Comparison of ENCODE assay signal across 17 cellular contexts in genomic region chr7:131381069-131381838, GRCh38. TPM values are rescaled to one million over a fixed set of nuclear protein-coding genes. Genes with fewer than 3 reads are reported as not detected.
DNase-seq lines count a peak whose midpoint lies in the region; ATAC-seq, FAIRE-seq and TF ChIP-seq lines count a peak whose summit lies in the region.
"Had no signal": no experiment of that assay in that cellular context is flagged by ENCODE, and none has a peak within 500 bp of the region (broad histone marks: within the 10 kb centered on the region; RNA-seq: fewer than 3 reads in every experiment).

No MANE protein-coding gene starts in this region.

- H3K79me2 ChIP-seq in astrocyte (ENCODE audit: insufficient read depth, low read length) (peaks cover 42% of the 10 kb centered on the region), neural progenitor cell (ENCODE audit: low read depth) (peaks cover 57% of the 10 kb centered on the region)

- no peak for ATAC-seq in HG03442 (IDR thresholded peaks at IDR 0.05; ENCODE audit: unreplicated experiment)
- ATAC-seq: GM23338; left lung; naive thymus-derived CD4-positive, alpha-beta T cell; Panc1 had no signal

- no peak overlapping the region for H3K4me3 Mint-ChIP-seq in astrocyte (ENCODE audit: unreplicated experiment)
- H3K4me3 Mint-ChIP-seq in neural progenitor cell: no peak overlapping the region
- H3K4me3 Mint-ChIP-seq: GM23338 had no signal

- H3K27me3 Mint-ChIP-seq in astrocyte (ENCODE audit: low read depth, unreplicated experiment) (no peaks in the 10 kb centered on the region), neural progenitor cell (ENCODE audit: insufficient read depth, low read depth) (no peaks in the 10 kb centered on the region)
- H3K27me3 Mint-ChIP-seq: naive thymus-derived CD4-positive, alpha-beta T cell had no signal

- POLR2A ChIA-PET in HEK293 (lab: Yijun Ruan, JAX): no interaction called here

- H3K4me2 ChIP-seq in astrocyte (ENCODE audit: low read length): no peak overlapping the region
- no peak overlapping the region for H3K4me2 ChIP-seq in neural progenitor cell
- H3K4me2 ChIP-seq: GM23338, hepatocyte, KMS-11 had no signal

- no peak for TF ChIP-seq CTCF in HEK293 (tag by site-specific recombination; IDR thresholded peaks at IDR 0.05)
- TF ChIP-seq CTCF in astrocyte (IDR thresholded peaks at IDR 0.05; ENCODE audit: insufficient read depth, low read depth, low read length): no peak
- TF ChIP-seq CTCF in neural progenitor cell (IDR thresholded peaks at IDR 0.05): no peak

- H3F3A ChIP-seq in neural progenitor cell (ENCODE audit: low read depth): no peaks in the 10 kb centered on the region

- H3K36me3 Mint-ChIP-seq in astrocyte (ENCODE audit: low read depth, unreplicated experiment) (peaks cover 5% of the 10 kb centered on the region), neural progenitor cell (peaks cover 26% of the 10 kb centered on the region)

- no peak for FAIRE-seq in astrocyte (lab: Jason Lieb, UNC)

- H3K4me1 Mint-ChIP-seq in astrocyte (ENCODE audit: low read depth, unreplicated experiment): peaks cover 37% of the 10 kb centered on the region
- no peaks in the 10 kb centered on the region for H3K4me1 Mint-ChIP-seq in neural progenitor cell

- H2AFZ ChIP-seq in astrocyte (ENCODE audit: low read depth, low read length): no peak overlapping the region
- H2AFZ ChIP-seq in neural progenitor cell (replicated peaks): no peak overlapping the region
- H2AFZ ChIP-seq: GM23338, hepatocyte had no signal

- H3K4me1 ChIP-seq in HEK293 (ENCODE audit: control insufficient read depth, insufficient read depth, low read length): no peaks in the 10 kb centered on the region
- H3K4me1 ChIP-seq in astrocyte (ENCODE audit: insufficient read depth, low read length): no peaks in the 10 kb centered on the region
- no peaks in the 10 kb centered on the region for H3K4me1 ChIP-seq in neural progenitor cell

- H3K9ac ChIP-seq in astrocyte (ENCODE audit: low read length) (no peak overlapping the region), neural progenitor cell (no peak overlapping the region)
- H3K9ac ChIP-seq: KMS-11 had no signal

- no peak overlapping the region for H3K4me3 ChIP-seq in HEK293 (ENCODE audit: low read depth, low read length)
- no peak overlapping the region for H3K4me3 ChIP-seq in astrocyte (ENCODE audit: insufficient read depth, low read depth, low read length)
- no peak overlapping the region for H3K4me3 ChIP-seq in neural progenitor cell
- H3K4me3 ChIP-seq: GM23338, hepatocyte, left lung had no signal

- CTCF ChIA-PET in HEK293 (lab: Yijun Ruan, JAX): interaction anchor here (0.6 kb wide), 1 partner anchor 45 kb away, joined by 3 read pairs; no protein-coding TSS in a partner anchor

- peak overlapping the region; percentile 90 for H3K27ac Mint-ChIP-seq in astrocyte (ENCODE audit: unreplicated experiment)
- H3K27ac Mint-ChIP-seq in neural progenitor cell: no peak overlapping the region
- H3K27ac Mint-ChIP-seq: GM23338 had no signal

- H3K9me3 ChIP-seq in HEK293 (ENCODE audit: control insufficient read depth, insufficient read depth, low read depth, low read length): no peaks in the 10 kb centered on the region
- no peaks in the 10 kb centered on the region for H3K9me3 ChIP-seq in astrocyte (ENCODE audit: insufficient read depth, low read depth, low read length)
- no peaks in the 10 kb centered on the region for H3K9me3 ChIP-seq in neural progenitor cell (ENCODE audit: low read depth)
- H3K9me3 ChIP-seq: left lung had no signal

- H3K27me3 ChIP-seq in astrocyte (ENCODE audit: insufficient read depth, low read length): no peaks in the 10 kb centered on the region
- H3K27me3 ChIP-seq in neural progenitor cell: no peaks in the 10 kb centered on the region
- H3K27me3 ChIP-seq: hepatocyte, left lung had no signal

- H4K20me1 ChIP-seq in astrocyte (ENCODE audit: insufficient read depth, low read length) (peaks cover 51% of the 10 kb centered on the region), neural progenitor cell (ENCODE audit: low read depth) (peaks cover 12% of the 10 kb centered on the region)

- DNase-seq in AG20443 (ENCODE audit: low spot score) (peak; percentile 31), astrocyte (ENCODE audit: low read depth) (peak; percentile 64), kidney tubule cell (ENCODE audit: low spot score) (peak; percentile 46), HUDEP-2 (lab: John Stamatoyannopoulos, UW; ENCODE audit: unreplicated experiment in 76 of 76) (no peak), neural progenitor cell (ENCODE audit: low spot score) (no peak), activated gamma-delta T cell (lab: John Stamatoyannopoulos, UW) (no peak)
- DNase-seq: activated gamma-delta T cell treated with Interleukin-2 at 50 U/mL for 16 hours; left lung; naive thymus-derived CD4-positive, alpha-beta T cell; NCI-H1694; NCI-H524 treated with DMSO at 0.1 percent for 48 hours had no signal

- H3K9me3 Mint-ChIP-seq in astrocyte (ENCODE audit: unreplicated experiment) (no peaks in the 10 kb centered on the region), neural progenitor cell (no peaks in the 10 kb centered on the region)
- H3K9me3 Mint-ChIP-seq: GM23338; naive thymus-derived CD4-positive, alpha-beta T cell had no signal

- no peak overlapping the region for H3K27ac ChIP-seq in HEK293 (ENCODE audit: extremely low read depth, low read depth, low read length)
- peak overlapping the region; percentile 27 for H3K27ac ChIP-seq in astrocyte (ENCODE audit: low read depth, low read length)
- H3K27ac ChIP-seq in neural progenitor cell: no peak overlapping the region
- H3K27ac ChIP-seq: hepatocyte, KMS-11, left lung had no signal

- H3K36me3 ChIP-seq in HEK293 (ENCODE audit: control insufficient read depth in 2 of 2, insufficient read depth in 1 of 2, low read length in 2 of 2) (no peaks in the 10 kb centered on the region; a peak in 1 of 3 replicates), astrocyte (ENCODE audit: insufficient read depth, low read length) (no peaks in the 10 kb centered on the region), neural progenitor cell (no peaks in the 10 kb centered on the region)
- H3K36me3 ChIP-seq: left lung had no signal

TF ChIP-seq in HEK293, 187 proteins besides CTCF, POLR2A, EP300 and RAD21:
- peak; percentile 28; the same call in 1 of the 2 replicates for TF ChIP-seq OSR2 (tag by site-specific recombination; IDR thresholded peaks at IDR 0.05)
- 0 out of 2 replicates have a peak, but pooled peaks have one; percentile 6 for TF ChIP-seq ZNF184 (tag by site-specific recombination; IDR thresholded peaks at IDR 0.05)
- TF ChIP-seq, protein P1, sequence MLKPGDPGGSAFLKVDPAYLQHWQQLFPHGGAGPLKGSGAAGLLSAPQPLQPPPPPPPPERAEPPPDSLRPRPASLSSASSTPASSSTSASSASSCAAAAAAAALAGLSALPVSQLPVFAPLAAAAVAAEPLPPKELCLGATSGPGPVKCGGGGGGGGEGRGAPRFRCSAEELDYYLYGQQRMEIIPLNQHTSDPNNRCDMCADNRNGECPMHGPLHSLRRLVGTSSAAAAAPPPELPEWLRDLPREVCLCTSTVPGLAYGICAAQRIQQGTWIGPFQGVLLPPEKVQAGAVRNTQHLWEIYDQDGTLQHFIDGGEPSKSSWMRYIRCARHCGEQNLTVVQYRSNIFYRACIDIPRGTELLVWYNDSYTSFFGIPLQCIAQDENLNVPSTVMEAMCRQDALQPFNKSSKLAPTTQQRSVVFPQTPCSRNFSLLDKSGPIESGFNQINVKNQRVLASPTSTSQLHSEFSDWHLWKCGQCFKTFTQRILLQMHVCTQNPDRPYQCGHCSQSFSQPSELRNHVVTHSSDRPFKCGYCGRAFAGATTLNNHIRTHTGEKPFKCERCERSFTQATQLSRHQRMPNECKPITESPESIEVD (tag by site-specific recombination; IDR thresholded peaks at IDR 0.05): peak; percentile 59; the same call in 1 of the 2 replicates
- peak; percentile 73 for TF ChIP-seq SP7 (tag by site-specific recombination; IDR thresholded peaks at IDR 0.05)
- TF ChIP-seq, protein P2, sequence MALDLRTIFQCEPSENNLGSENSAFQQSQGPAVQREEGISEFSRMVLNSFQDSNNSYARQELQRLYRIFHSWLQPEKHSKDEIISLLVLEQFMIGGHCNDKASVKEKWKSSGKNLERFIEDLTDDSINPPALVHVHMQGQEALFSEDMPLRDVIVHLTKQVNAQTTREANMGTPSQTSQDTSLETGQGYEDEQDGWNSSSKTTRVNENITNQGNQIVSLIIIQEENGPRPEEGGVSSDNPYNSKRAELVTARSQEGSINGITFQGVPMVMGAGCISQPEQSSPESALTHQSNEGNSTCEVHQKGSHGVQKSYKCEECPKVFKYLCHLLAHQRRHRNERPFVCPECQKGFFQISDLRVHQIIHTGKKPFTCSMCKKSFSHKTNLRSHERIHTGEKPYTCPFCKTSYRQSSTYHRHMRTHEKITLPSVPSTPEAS (tag by site-specific recombination; IDR thresholded peaks at IDR 0.05): no peak
- TF ChIP-seq ZNF239 (tag by site-specific recombination; IDR thresholded peaks at IDR 0.05): no peak
- no peak for TF ChIP-seq ELK4 (IDR thresholded peaks at IDR 0.05; ENCODE audit: borderline replicate concordance, low read depth, low read length)
- TF ChIP-seq ZNF549 (tag by site-specific recombination; IDR thresholded peaks at IDR 0.05): no peak
- 0 out of 2 replicates have a peak, but pooled peaks have one; percentile 20 for TF ChIP-seq ZEB2 (tag by site-specific recombination; IDR thresholded peaks at IDR 0.05)
- TF ChIP-seq FEZF1 (tag by site-specific recombination; IDR thresholded peaks at IDR 0.05): no peak

RNA-seq across cellular contexts. Expression of gene MKLN1, which starts 53.6 kb away (rescaled TPM):
- total RNA-seq in astrocyte (48.0 and 50.3 TPM in 2 replicates), neural progenitor cell (ENCODE audit: low replicate concordance) (40.7 and 60.9 TPM in 2 replicates)

Comparison
In these comparisons a context has a peak if more than half of its experiments do, and no peak if none do; other contexts are left out.
1. DNase-seq: peak in AG20443 (single experiment), astrocyte (single experiment) and kidney tubule cell (single experiment); none in HUDEP-2 (0 of 76), neural progenitor cell (single experiment) and activated gamma-delta T cell (single experiment).